25 cellular contexts compared by ENCODE assay signal in genomic region chr2:31339696-31340095, GRCh38.
"Had no signal": no experiment of that assay in that cellular context is flagged by ENCODE, and none has a peak within 500 bp of the region (broad histone marks: within the 10 kb centered on the region; RNA-seq: fewer than 3 reads in every experiment).

No MANE protein-coding gene starts in this region.

- ATAC-seq: esophagus mucosa; foreskin keratinocyte; gastroesophageal sphincter; heart left ventricle; left lobe of liver; stimulated activated naive B cell treated with anti-CD40 and anti-IgM and Interleukin-4, amounts not matched to agents 10 μg/mL and 1 μg/mL and 100 μg/mL, for 72 hours had no signal

- H2AFZ ChIP-seq: hepatocyte had no signal

- H3K27ac Mint-ChIP-seq: endodermal cell; memory B cell; natural killer cell treated with Interleukin-12 subunit alpha and Interleukin-12 subunit beta and Interleukin-15 and Interleukin-18, amount 100 ng/mL, for 72 hours; stimulated activated naive B cell treated with anti-CD40 and anti-IgM and Interleukin-4, amounts not matched to agents 10 μg/mL and 1 μg/mL and 100 μg/mL, for 72 hours had no signal

- DNase-seq: cerebellar nuclear complex; effector CD4-positive, alpha-beta T cell; endodermal cell; foreskin keratinocyte; heart left ventricle; kidney; nucleus accumbens; sigmoid colon; stimulated activated CD4-positive, alpha-beta T cell treated with anti-CD3 and anti-CD28 coated beads, Interleukin-2, amount 100 ng/mL, for 24 hours; stimulated activated CD4-positive, alpha-beta T cell treated with anti-CD3 and anti-CD28 coated beads, Interleukin-4, amount 100 ng/mL, for 24 hours; stimulated activated naive B cell treated with anti-CD40 and anti-IgM and Interleukin-4, amounts not matched to agents 10 μg/mL and 1 μg/mL and 100 μg/mL, for 72 hours; stomach; thyroid gland; trophoblast cell had no signal

- H3K36me3 Mint-ChIP-seq: memory B cell; natural killer cell treated with Interleukin-12 subunit alpha and Interleukin-12 subunit beta and Interleukin-15 and Interleukin-18, amount 100 ng/mL, for 72 hours; stimulated activated naive B cell treated with anti-CD40 and anti-IgM and Interleukin-4, amounts not matched to agents 10 μg/mL and 1 μg/mL and 100 μg/mL, for 72 hours had no signal

- H3K4me1 Mint-ChIP-seq: endodermal cell; memory B cell; neural crest cell; stimulated activated naive B cell treated with anti-CD40 and anti-IgM and Interleukin-4, amounts not matched to agents 10 μg/mL and 1 μg/mL and 100 μg/mL, for 72 hours had no signal

- H3K36me3 ChIP-seq: gastroesophageal sphincter, heart left ventricle, prostate gland, right atrium auricular region, sigmoid colon, stomach, thyroid gland had no signal

- H3K4me3 Mint-ChIP-seq: endodermal cell; memory B cell; natural killer cell treated with Interleukin-12 subunit alpha and Interleukin-12 subunit beta and Interleukin-15 and Interleukin-18, amount 100 ng/mL, for 72 hours; neural crest cell; stimulated activated naive B cell treated with anti-CD40 and anti-IgM and Interleukin-4, amounts not matched to agents 10 μg/mL and 1 μg/mL and 100 μg/mL, for 72 hours had no signal

- H3K9me3 ChIP-seq: gastroesophageal sphincter, heart left ventricle, prostate gland, right atrium auricular region, sigmoid colon, stomach, thyroid gland had no signal

- H3K27me3 ChIP-seq: foreskin keratinocyte, heart left ventricle, hepatocyte, right atrium auricular region, sigmoid colon, stomach, thyroid gland had no signal

- H3K4me2 ChIP-seq: hepatocyte had no signal

- H3K27ac ChIP-seq: dorsolateral prefrontal cortex, foreskin keratinocyte, gastroesophageal sphincter, heart left ventricle, hepatocyte, prostate gland, right atrium auricular region, sigmoid colon, stomach, thyroid gland had no signal

- H3K4me3 ChIP-seq: dorsolateral prefrontal cortex, gastroesophageal sphincter, heart left ventricle, hepatocyte, lung, prostate gland, right atrium auricular region, sigmoid colon, stomach, thyroid gland had no signal

- H3K4me1 ChIP-seq: gastroesophageal sphincter, heart left ventricle, prostate gland, stomach, thyroid gland had no signal

- H3K9me3 Mint-ChIP-seq: endodermal cell; memory B cell; natural killer cell treated with Interleukin-12 subunit alpha and Interleukin-12 subunit beta and Interleukin-15 and Interleukin-18, amount 100 ng/mL, for 72 hours; neural crest cell; stimulated activated naive B cell treated with anti-CD40 and anti-IgM and Interleukin-4, amounts not matched to agents 10 μg/mL and 1 μg/mL and 100 μg/mL, for 72 hours had no signal
